ENCODE assay signal across 8 cellular contexts in the genomic region with DNA sequence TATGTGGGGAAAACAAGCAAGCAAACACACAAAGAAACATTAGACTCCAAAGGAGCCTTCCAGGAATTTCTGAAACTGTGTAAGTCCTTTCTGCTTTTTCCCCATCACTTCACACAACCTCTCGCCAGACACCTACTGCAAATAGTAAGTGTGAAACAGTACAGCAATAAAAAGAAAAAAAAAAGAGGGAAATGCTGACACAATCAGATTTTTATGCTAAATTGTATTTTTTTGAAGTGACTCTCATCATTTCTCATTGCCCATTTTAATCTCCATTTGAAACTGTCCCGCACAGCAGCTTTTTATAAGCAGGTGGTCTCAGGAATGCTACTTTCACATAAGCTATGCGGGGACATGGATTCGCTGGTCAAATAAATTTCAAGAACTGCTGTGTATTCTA.
"Had no signal": no experiment of that assay in that cellular context is flagged by ENCODE, and none has a peak within 500 bp of the region (broad histone marks: within the 10 kb centered on the region; RNA-seq: fewer than 3 reads in every experiment).

No MANE protein-coding gene starts in this region.

- H3K36me3 ChIP-seq: HAP-1 had no signal

- ATAC-seq: HCT116 had no signal

- H3K9ac ChIP-seq: GM23248 had no signal

- H3K4me1 ChIP-seq: HAP-1 had no signal

- H2AFZ ChIP-seq: GM23248 had no signal

- H3K27ac ChIP-seq: GM23248, HL-60 had no signal

- H3K9me3 ChIP-seq: HAP-1 had no signal

- H3K4me3 ChIP-seq: GM23248, HAP-1 had no signal

- DNase-seq: GM23248, GOT3, H7, HFFc6, KG1 had no signal
